In the genomic region with DNA sequence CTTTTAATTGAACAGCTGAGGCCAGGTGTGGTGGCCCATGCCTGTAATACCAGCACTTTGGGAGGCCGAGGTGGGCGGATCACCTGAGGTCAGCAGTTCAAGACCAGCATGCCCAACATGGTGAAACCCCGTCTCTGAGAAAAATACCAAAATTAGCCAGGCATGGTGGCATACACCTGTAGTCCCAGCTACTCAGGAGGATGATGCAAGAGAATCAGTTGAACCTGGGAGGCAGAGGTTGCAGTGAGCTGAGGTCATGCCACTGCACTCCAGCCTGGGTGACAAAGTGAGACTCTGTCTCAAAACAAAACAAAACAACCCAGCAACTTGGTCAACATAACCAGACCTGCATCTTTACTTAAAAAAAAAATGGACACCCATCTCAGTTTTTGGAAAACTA, we compare ENCODE assay signal across 14 cellular contexts. TPM values are rescaled to one million over a fixed set of nuclear protein-coding genes. Genes with fewer than 3 reads are reported as not detected.
A peak's percentile ranks its signal among the peaks of the same experiment; 100 is the strongest.
DNase-seq lines count a peak whose midpoint lies in the region; ATAC-seq, FAIRE-seq and TF ChIP-seq lines count a peak whose summit lies in the region.
"Not testable (repeated sequence)": the region's sequence is repeated elsewhere in the genome, so short reads cannot be mapped to it uniquely, and the experiment has no call there.
"Had no signal": no experiment of that assay in that cellular context is flagged by ENCODE, and none has a peak within 500 bp of the region (broad histone marks: within the 10 kb centered on the region; RNA-seq: fewer than 3 reads in every experiment).

No MANE protein-coding gene starts in this region.

- FAIRE-seq in HepG2 (lab: Jason Lieb, UNC), result not testable (repeated sequence)

- not testable (repeated sequence) for H3K9me3 Mint-ChIP-seq in WTC11

- TF ChIP-seq CTCF in HEK293 (tag by site-specific recombination; IDR thresholded peaks at IDR 0.05); Loucy (conservative IDR thresholded peaks at IDR 0.05; ENCODE audit: low read length); VCaP (conservative IDR thresholded peaks at IDR 0.05); WTC11 (IDR thresholded peaks at IDR 0.05); HepG2 (CRISPR knock-in tag; IDR thresholded peaks at IDR 0.05); liver (IDR thresholded peaks at IDR 0.05; ENCODE audit: low read depth, low read length, missing input control); parathyroid adenoma (IDR thresholded peaks at IDR 0.05): not testable (repeated sequence)

- H3K36me3 Mint-ChIP-seq in WTC11, result peaks cover 13% of the 10 kb centered on the region; the same call in 1 of the 2 replicates

- not testable (repeated sequence) for H3K9me2 ChIP-seq in Loucy (replicated peaks; ENCODE audit: low read depth, low read length)

- not testable (repeated sequence) for TF ChIP-seq EP300 in HepG2 (IDR thresholded peaks at IDR 0.05; ENCODE audit: low read depth in 2 of 2, low read length in 2 of 2); HepG2 (CRISPR knock-in tag; IDR thresholded peaks at IDR 0.05; ENCODE audit: borderline replicate concordance)

- H3K27me3 ChIP-seq in Loucy (ENCODE audit: insufficient read depth, low read length, poor library complexity, severe bottlenecking); HepG2 (ENCODE audit: control insufficient read depth in 1 of 2, insufficient read depth in 2 of 2, low read length in 2 of 2); liver (ENCODE audit: control insufficient read depth in 4 of 4, insufficient read depth in 4 of 4, low read length in 3 of 4); parathyroid adenoma (ENCODE audit: control insufficient read depth, insufficient read depth, low read length): not testable (repeated sequence)

- H3K9ac ChIP-seq in Loucy (ENCODE audit: low read depth, low read length, poor library complexity, severe bottlenecking); HepG2 (ENCODE audit: insufficient read depth, low read depth, low read length); liver (ENCODE audit: low read depth in 1 of 2, low read length in 2 of 2); parathyroid adenoma: not testable (repeated sequence)

- not testable (repeated sequence) for H4K20me1 ChIP-seq in Loucy (ENCODE audit: insufficient read depth, low read length, poor library complexity, severe bottlenecking); HepG2 (ENCODE audit: insufficient read depth, low read length)

- not testable (repeated sequence) for ATAC-seq in WTC11, Right ventricle myocardium inferior, HepG2

- not testable (repeated sequence) for TF ChIP-seq RAD21 in HepG2 (CRISPR knock-in tag; IDR thresholded peaks at IDR 0.05); liver (IDR thresholded peaks at IDR 0.05)

- not testable (repeated sequence) for H2AFZ ChIP-seq in Loucy (ENCODE audit: low read length); HepG2 (ENCODE audit: low read length); parathyroid adenoma

- H3K4me3 Mint-ChIP-seq in WTC11, result not testable (repeated sequence)

- CTCF ChIA-PET in HEK293 (lab: Yijun Ruan, JAX), result interaction anchor here (0.6 to 1.7 kb wide), 5 partner anchors 8 to 182 kb away, joined by 3 to 12 read pairs (median 5); partner anchors contain the start of gene IRGQ
- CTCF ChIA-PET in WTC11 (lab: Charles Lee), result interaction anchor here (0.8 to 8.3 kb wide), 3 partner anchors 8 to 65 kb away, joined by 3 to 53 read pairs (median 3); partner anchors contain the start of genes IRGQ and ZNF576
- CTCF ChIA-PET in HepG2 (lab: Yijun Ruan, JAX; ENCODE audit: low intra/inter-chr PET ratio, low total read pairs), result not testable (repeated sequence)

- H3K4me1 Mint-ChIP-seq in WTC11, result not testable (repeated sequence)

- not testable (repeated sequence) for H3K4me3 ChIP-seq in HEK293 (ENCODE audit: low read depth, low read length); Loucy (ENCODE audit: low read length, poor library complexity, severe bottlenecking); HepG2 (replicated peaks in 1 of 3; ENCODE audit: insufficient read depth in 1 of 3, low read depth in 2 of 3, low read length in 3 of 3); liver (ENCODE audit: low read depth in 1 of 3, low read length in 3 of 3); parathyroid adenoma (ENCODE audit: low read depth, low read length)

- not testable (repeated sequence) for H3K9me3 ChIP-seq in HEK293 (ENCODE audit: control insufficient read depth, insufficient read depth, low read depth, low read length); Loucy (ENCODE audit: insufficient read depth, low read depth, low read length); HepG2 (ENCODE audit: low read length); liver (ENCODE audit: control insufficient read depth in 4 of 4, low read length in 3 of 4); parathyroid adenoma (ENCODE audit: control insufficient read depth, low read length)

- DNase-seq in WTC11 (ENCODE audit: low spot score); HepG2 (ENCODE audit: low spot score): not testable (repeated sequence)
- DNase-seq in Right ventricle myocardium inferior (ENCODE audit: missing footprints), result peak; percentile 28

- peaks cover 31 to 49% of the 10 kb centered on the region in 2 experiments for H3K36me3 ChIP-seq in HEK293 (ENCODE audit: control insufficient read depth in 2 of 2, insufficient read depth in 1 of 2, low read length in 2 of 2)
- not testable (repeated sequence) for H3K36me3 ChIP-seq in Loucy (ENCODE audit: insufficient read depth, low read length); HepG2 (replicated peaks in 1 of 2; ENCODE audit: control insufficient read depth in 1 of 2, insufficient read depth in 2 of 2, low read length in 2 of 2); parathyroid adenoma (ENCODE audit: control insufficient read depth, insufficient read depth, low read length)
- H3K36me3 ChIP-seq in liver (ENCODE audit: control insufficient read depth in 4 of 4, insufficient read depth in 3 of 4, low read depth in 1 of 4, low read length in 3 of 4), result peaks cover 0 to 16% (median 0%) of the 10 kb centered on the region in 4 donors

- not testable (repeated sequence) for BruUV-seq in HepG2 (replicated peaks; lab: Mats Ljungman, UMichigan)

- H3K27me3 Mint-ChIP-seq in WTC11 (ENCODE audit: low read depth), result not testable (repeated sequence)

- TF ChIP-seq POLR2A in HepG2 (IDR thresholded peaks at IDR 0.05; ENCODE audit: insufficient read depth in 1 of 2, low read depth in 2 of 2, low read length in 2 of 2), result not testable (repeated sequence)

- POLR2A ChIA-PET in HEK293 (lab: Yijun Ruan, JAX), result interaction anchor here (1.0 to 1.6 kb wide), 2 partner anchors 9 to 81 kb away, joined by 3 to 6 read pairs; partner anchors contain the start of genes IRGQ and ZNF576
- POLR2A ChIA-PET in WTC11 (lab: Charles Lee); HepG2 (lab: Yijun Ruan, JAX): not testable (repeated sequence)

- peaks cover 60% of the 10 kb centered on the region for H3K79me2 ChIP-seq in Loucy (ENCODE audit: insufficient read depth, low read length)
- not testable (repeated sequence) for H3K79me2 ChIP-seq in HepG2 (ENCODE audit: insufficient read depth, low read length); parathyroid adenoma

- not testable (repeated sequence) for H3F3A ChIP-seq in Loucy (ENCODE audit: low read depth)

- in situ Hi-C loops in HepG2 (cut with HindIII; ENCODE audit: extremely low pct_ligation_motif_present, low pct_unique_long_range_greater_than_20kb), result not testable (repeated sequence)

- H3K27ac Mint-ChIP-seq in WTC11, result not testable (repeated sequence)

- peak overlapping the region; percentile 10 for H3K4me2 ChIP-seq in Loucy (ENCODE audit: low read depth, low read length, poor library complexity, severe bottlenecking)
- not testable (repeated sequence) for H3K4me2 ChIP-seq in HepG2 (ENCODE audit: low read depth, low read length); parathyroid adenoma (ENCODE audit: low read length)

- WGBS in HepG2 (ENCODE audit: low lambda C conversion rate), result no CpG with 5 or more reads among the region's 3 CpGs
- WGBS in liver, result 93% methylated on average over 3 of the region's 3 CpGs

- intact Hi-C loops in Right ventricle myocardium inferior (cut with DNase I); HepG2 (cut with micrococcal nuclease; ENCODE audit: unreplicated experiment): not testable (repeated sequence)

- not testable (repeated sequence) for H3K27ac ChIP-seq in HEK293 (ENCODE audit: extremely low read depth, low read depth, low read length); HepG2 (ENCODE audit: extremely low read length, insufficient read depth, low read length); liver (ENCODE audit: low read depth in 1 of 2, low read length in 2 of 2)
- H3K27ac ChIP-seq in VCaP, result peak overlapping the region; percentile 58
- peak overlapping the region; percentile 17 for H3K27ac ChIP-seq in parathyroid adenoma

- not testable (repeated sequence) for H3K4me1 ChIP-seq in HEK293 (ENCODE audit: control insufficient read depth, insufficient read depth, low read length)
- H3K4me1 ChIP-seq in Loucy (ENCODE audit: insufficient read depth, low read length, poor library complexity, severe bottlenecking), result peaks cover 37% of the 10 kb centered on the region
- H3K4me1 ChIP-seq in HepG2 (ENCODE audit: insufficient read depth, low read length), result peaks cover 26% of the 10 kb centered on the region
- peaks cover 3 to 12% (median 10%) of the 10 kb centered on the region in 4 donors for H3K4me1 ChIP-seq in liver (ENCODE audit: control insufficient read depth in 4 of 4, insufficient read depth in 4 of 4, low read length in 3 of 4)
- H3K4me1 ChIP-seq in parathyroid adenoma, result peaks cover 17% of the 10 kb centered on the region

RNA-seq across cellular contexts. Expression of gene IRGQ, which starts 8.9 kb away (rescaled TPM):
- 33.6 to 38.1 TPM (median 35.5 TPM) in 3 replicates for total RNA-seq in WTC11 (2021)
- total RNA-seq in Right ventricle myocardium inferior, result 16.2 TPM
- 12.4 and 16.5 TPM in 2 replicates for total RNA-seq in HepG2 (2016; rRNA removed; fragmentation: Illumina TruSeq; extraction: Trizol)
- 1.5 and 1.9 TPM in 2 replicates for total RNA-seq in HepG2 (2016; cell fraction: cytosol; rRNA removed; fragmentation: Illumina TruSeq; extraction: Trizol; ENCODE audit: low read depth)
- 12.6 and 15.2 TPM in 2 replicates for total RNA-seq in HepG2 (2016; cell fraction: insoluble cytoplasmic fraction; rRNA removed; fragmentation: Illumina TruSeq; extraction: Trizol)
- total RNA-seq in HepG2 (2016; cell fraction: membrane; rRNA removed; fragmentation: Illumina TruSeq; extraction: Trizol), result 5.6 and 6.3 TPM in 2 replicates
- 12.7 and 12.8 TPM in 2 replicates for total RNA-seq in HepG2 (2016; cell fraction: nucleus; rRNA removed; fragmentation: Illumina TruSeq; extraction: Trizol)
- polyA plus RNA-seq in HepG2 (2011; rRNA removed), result 11.4 and 11.6 TPM in 2 replicates
- 6.4 and 10.2 TPM in 2 replicates for polyA plus RNA-seq in HepG2 (2011; cell fraction: cytosol; rRNA removed)
- polyA plus RNA-seq in HepG2 (2011; cell fraction: nucleus; rRNA removed), result 11.8 and 12.3 TPM in 2 replicates
- polyA plus RNA-seq in HepG2 (2012), result 3.2 and 3.7 TPM in 2 replicates
- polyA plus RNA-seq in HepG2 (2016; cell fraction: cytosol; fragmentation: Illumina TruSeq; extraction: Trizol; ENCODE audit: low read depth), result 0.71 and 1.1 TPM in 2 replicates
- 9.0 and 10.3 TPM in 2 replicates for polyA plus RNA-seq in HepG2 (2016; cell fraction: insoluble cytoplasmic fraction; fragmentation: Illumina TruSeq; extraction: Trizol; ENCODE audit: low read depth)
- polyA plus RNA-seq in HepG2 (2016; cell fraction: membrane; fragmentation: Illumina TruSeq; extraction: Trizol; ENCODE audit: low read depth), result 2.1 and 2.5 TPM in 2 replicates
- polyA plus RNA-seq in HepG2 (2016; cell fraction: nucleus; fragmentation: Illumina TruSeq; extraction: Trizol; ENCODE audit: insufficient read depth, low read depth), result 17.0 and 18.2 TPM in 2 replicates
- polyA minus RNA-seq in HepG2 (2011; rRNA and poly(A)+ RNA removed; ENCODE audit: low replicate concordance), result 6.7 and 18.5 TPM in 2 replicates
- 10.1 and 13.1 TPM in 2 replicates for polyA minus RNA-seq in HepG2 (2011; cell fraction: cytosol; rRNA and poly(A)+ RNA removed)
- polyA minus RNA-seq in HepG2 (2011; cell fraction: nucleus; rRNA and poly(A)+ RNA removed), result 4.9 and 8.1 TPM in 2 replicates
- total RNA-seq in liver, result 10 to 100 TPM in 1 of 2 donors, 1 to 10 TPM in 1; 6.4 to 15.5 TPM
- 1 to 10 TPM; 2.8 to 4.0 TPM for polyA plus RNA-seq in liver

RNA-seq across cellular contexts. Expression of gene ZNF576, which starts 9.4 kb away (rescaled TPM):
- total RNA-seq in WTC11 (2021), result 15.9 to 18.5 TPM (median 16.5 TPM) in 3 replicates
- total RNA-seq in Right ventricle myocardium inferior, result 9.3 TPM
- total RNA-seq in HepG2 (2016; rRNA removed; fragmentation: Illumina TruSeq; extraction: Trizol), result 9.6 and 10.9 TPM in 2 replicates
- total RNA-seq in HepG2 (2016; cell fraction: cytosol; rRNA removed; fragmentation: Illumina TruSeq; extraction: Trizol; ENCODE audit: low read depth), result 8.7 and 10.4 TPM in 2 replicates
- 10.6 and 11.2 TPM in 2 replicates for total RNA-seq in HepG2 (2016; cell fraction: insoluble cytoplasmic fraction; rRNA removed; fragmentation: Illumina TruSeq; extraction: Trizol)
- 13.9 and 14.1 TPM in 2 replicates for total RNA-seq in HepG2 (2016; cell fraction: membrane; rRNA removed; fragmentation: Illumina TruSeq; extraction: Trizol)
- 6.6 and 7.0 TPM in 2 replicates for total RNA-seq in HepG2 (2016; cell fraction: nucleus; rRNA removed; fragmentation: Illumina TruSeq; extraction: Trizol)
- 7.2 and 10.2 TPM in 2 replicates for polyA plus RNA-seq in HepG2 (2011; rRNA removed)
- polyA plus RNA-seq in HepG2 (2011; cell fraction: cytosol; rRNA removed), result 7.1 and 9.5 TPM in 2 replicates
- polyA plus RNA-seq in HepG2 (2011; cell fraction: nucleus; rRNA removed), result 7.2 and 9.1 TPM in 2 replicates
- 4.1 and 5.6 TPM in 2 replicates for polyA plus RNA-seq in HepG2 (2012)
- polyA plus RNA-seq in HepG2 (2016; cell fraction: cytosol; fragmentation: Illumina TruSeq; extraction: Trizol; ENCODE audit: low read depth), result 11.9 and 12.6 TPM in 2 replicates
- polyA plus RNA-seq in HepG2 (2016; cell fraction: insoluble cytoplasmic fraction; fragmentation: Illumina TruSeq; extraction: Trizol; ENCODE audit: low read depth), result 12.1 and 13.5 TPM in 2 replicates
- polyA plus RNA-seq in HepG2 (2016; cell fraction: membrane; fragmentation: Illumina TruSeq; extraction: Trizol; ENCODE audit: low read depth), result 12.7 and 17.2 TPM in 2 replicates
- 8.1 and 10.1 TPM in 2 replicates for polyA plus RNA-seq in HepG2 (2016; cell fraction: nucleus; fragmentation: Illumina TruSeq; extraction: Trizol; ENCODE audit: insufficient read depth, low read depth)
- 10.5 and 15.9 TPM in 2 replicates for polyA minus RNA-seq in HepG2 (2011; rRNA and poly(A)+ RNA removed; ENCODE audit: low replicate concordance)
- polyA minus RNA-seq in HepG2 (2011; cell fraction: cytosol; rRNA and poly(A)+ RNA removed), result 3.5 and 5.6 TPM in 2 replicates
- polyA minus RNA-seq in HepG2 (2011; cell fraction: nucleus; rRNA and poly(A)+ RNA removed), result 10.2 and 14.8 TPM in 2 replicates
- total RNA-seq in liver, result 1 to 10 TPM; 6.9 to 7.1 TPM
- 10 to 100 TPM; 14.7 to 14.9 TPM for polyA plus RNA-seq in liver

RNA-seq across cellular contexts. Expression of gene PINLYP, which starts 11.4 kb away (rescaled TPM):
- total RNA-seq in WTC11 (2021) (6.4 to 11.3 TPM (median 10.6 TPM) in 3 replicates), Right ventricle myocardium inferior (2.2 TPM), HepG2 (2016; rRNA removed; fragmentation: Illumina TruSeq; extraction: Trizol) (0.24 TPM in 1 of 2 replicates, not detected in the other), liver (1 to 10 TPM in 1 of 2 donors, under 1 TPM in 1; 0.42 to 4.3 TPM)
- total RNA-seq in HepG2 (2016; cell fraction: cytosol; rRNA removed; fragmentation: Illumina TruSeq; extraction: Trizol; ENCODE audit: low read depth), result 0.53 TPM in 1 of 2 replicates, not detected in the other
- 0.26 TPM in 1 of 2 replicates, not detected in the other for total RNA-seq in HepG2 (2016; cell fraction: insoluble cytoplasmic fraction; rRNA removed; fragmentation: Illumina TruSeq; extraction: Trizol)
- total RNA-seq in HepG2 (2016; cell fraction: membrane; rRNA removed; fragmentation: Illumina TruSeq; extraction: Trizol), result 0.21 TPM in 1 of 2 replicates, not detected in the other
- total RNA-seq in HepG2 (2016; cell fraction: nucleus; rRNA removed; fragmentation: Illumina TruSeq; extraction: Trizol), result not detected in 2 replicates
- polyA plus RNA-seq in HepG2 (2011; rRNA removed) (0.20 and 0.21 TPM in 2 replicates), liver (under 1 TPM; 0.50 to 0.64 TPM)
- 0.18 and 0.24 TPM in 2 replicates for polyA plus RNA-seq in HepG2 (2011; cell fraction: cytosol; rRNA removed)
- 0.21 and 0.42 TPM in 2 replicates for polyA plus RNA-seq in HepG2 (2011; cell fraction: nucleus; rRNA removed)
- 0.23 and 0.27 TPM in 2 replicates for polyA plus RNA-seq in HepG2 (2012)
- polyA plus RNA-seq in HepG2 (2016; cell fraction: cytosol; fragmentation: Illumina TruSeq; extraction: Trizol; ENCODE audit: low read depth), result 0.16 TPM in 1 of 2 replicates, not detected in the other
- 0.53 TPM in 1 of 2 replicates, not detected in the other for polyA plus RNA-seq in HepG2 (2016; cell fraction: insoluble cytoplasmic fraction; fragmentation: Illumina TruSeq; extraction: Trizol; ENCODE audit: low read depth)
- not detected in 2 replicates for polyA plus RNA-seq in HepG2 (2016; cell fraction: membrane; fragmentation: Illumina TruSeq; extraction: Trizol; ENCODE audit: low read depth)
- polyA plus RNA-seq in HepG2 (2016; cell fraction: nucleus; fragmentation: Illumina TruSeq; extraction: Trizol; ENCODE audit: insufficient read depth, low read depth), result 0.52 and 1.4 TPM in 2 replicates
- polyA minus RNA-seq in HepG2 (2011; rRNA and poly(A)+ RNA removed; ENCODE audit: low replicate concordance), result 0.06 and 0.07 TPM in 2 replicates
- not detected in 2 replicates for polyA minus RNA-seq in HepG2 (2011; cell fraction: cytosol; rRNA and poly(A)+ RNA removed)
- polyA minus RNA-seq in HepG2 (2011; cell fraction: nucleus; rRNA and poly(A)+ RNA removed), result 0.13 TPM in 1 of 2 replicates, not detected in the other
- total RNA-seq: A172; Caco-2; CD4-positive, alpha-beta T cell; CD4-positive, CD25-positive, alpha-beta regulatory T cell had no signal

RNA-seq across cellular contexts. Expression of gene XRCC1, which starts 11.7 kb away (rescaled TPM):
- total RNA-seq in WTC11 (2021), result 46.5 to 50.8 TPM (median 48.3 TPM) in 3 replicates
- total RNA-seq in Right ventricle myocardium inferior, result 12.2 TPM
- 21.8 and 26.3 TPM in 2 replicates for total RNA-seq in HepG2 (2016; rRNA removed; fragmentation: Illumina TruSeq; extraction: Trizol)
- 6.7 and 8.5 TPM in 2 replicates for total RNA-seq in HepG2 (2016; cell fraction: cytosol; rRNA removed; fragmentation: Illumina TruSeq; extraction: Trizol; ENCODE audit: low read depth)
- 20.1 and 27.3 TPM in 2 replicates for total RNA-seq in HepG2 (2016; cell fraction: insoluble cytoplasmic fraction; rRNA removed; fragmentation: Illumina TruSeq; extraction: Trizol)
- 10.4 and 12.8 TPM in 2 replicates for total RNA-seq in HepG2 (2016; cell fraction: membrane; rRNA removed; fragmentation: Illumina TruSeq; extraction: Trizol)
- 15.2 and 17.3 TPM in 2 replicates for total RNA-seq in HepG2 (2016; cell fraction: nucleus; rRNA removed; fragmentation: Illumina TruSeq; extraction: Trizol)
- 24.7 and 28.7 TPM in 2 replicates for polyA plus RNA-seq in HepG2 (2011; rRNA removed)
- 21.1 and 30.4 TPM in 2 replicates for polyA plus RNA-seq in HepG2 (2011; cell fraction: cytosol; rRNA removed)
- polyA plus RNA-seq in HepG2 (2011; cell fraction: nucleus; rRNA removed), result 17.0 and 19.0 TPM in 2 replicates
- 22.3 and 28.4 TPM in 2 replicates for polyA plus RNA-seq in HepG2 (2012)
- 7.4 and 7.7 TPM in 2 replicates for polyA plus RNA-seq in HepG2 (2016; cell fraction: cytosol; fragmentation: Illumina TruSeq; extraction: Trizol; ENCODE audit: low read depth)
- 25.4 and 33.4 TPM in 2 replicates for polyA plus RNA-seq in HepG2 (2016; cell fraction: insoluble cytoplasmic fraction; fragmentation: Illumina TruSeq; extraction: Trizol; ENCODE audit: low read depth)
- 10.3 and 12.0 TPM in 2 replicates for polyA plus RNA-seq in HepG2 (2016; cell fraction: membrane; fragmentation: Illumina TruSeq; extraction: Trizol; ENCODE audit: low read depth)
- 29.4 and 29.9 TPM in 2 replicates for polyA plus RNA-seq in HepG2 (2016; cell fraction: nucleus; fragmentation: Illumina TruSeq; extraction: Trizol; ENCODE audit: insufficient read depth, low read depth)
- 30.5 and 32.9 TPM in 2 replicates for polyA minus RNA-seq in HepG2 (2011; rRNA and poly(A)+ RNA removed; ENCODE audit: low replicate concordance)
- polyA minus RNA-seq in HepG2 (2011; cell fraction: cytosol; rRNA and poly(A)+ RNA removed), result 16.2 and 18.3 TPM in 2 replicates
- polyA minus RNA-seq in HepG2 (2011; cell fraction: nucleus; rRNA and poly(A)+ RNA removed), result 12.6 and 14.9 TPM in 2 replicates
- total RNA-seq in liver, result 1 to 10 TPM; 3.6 to 9.8 TPM
- 1 to 10 TPM; 4.5 to 5.2 TPM for polyA plus RNA-seq in liver

RNA-seq across cellular contexts. Expression of gene SRRM5, which starts 24.9 kb away (rescaled TPM):
- total RNA-seq in WTC11 (2021), result 0.34 to 0.44 TPM (median 0.42 TPM) in 3 replicates
- 0.16 TPM for total RNA-seq in Right ventricle myocardium inferior
- 0.11 TPM in 1 of 2 replicates, not detected in the other for total RNA-seq in HepG2 (2016; rRNA removed; fragmentation: Illumina TruSeq; extraction: Trizol)
- total RNA-seq in HepG2 (2016; cell fraction: cytosol; rRNA removed; fragmentation: Illumina TruSeq; extraction: Trizol; ENCODE audit: low read depth), result not detected in 2 replicates
- total RNA-seq in HepG2 (2016; cell fraction: insoluble cytoplasmic fraction; rRNA removed; fragmentation: Illumina TruSeq; extraction: Trizol), result not detected in 2 replicates
- 0.06 TPM in 1 of 2 replicates, not detected in the other for total RNA-seq in HepG2 (2016; cell fraction: membrane; rRNA removed; fragmentation: Illumina TruSeq; extraction: Trizol)
- total RNA-seq in HepG2 (2016; cell fraction: nucleus; rRNA removed; fragmentation: Illumina TruSeq; extraction: Trizol), result 0.31 TPM in 1 of 2 replicates, not detected in the other
- 0.16 TPM in 2 replicates for polyA plus RNA-seq in HepG2 (2011; rRNA removed)
- 0.03 and 0.08 TPM in 2 replicates for polyA plus RNA-seq in HepG2 (2011; cell fraction: cytosol; rRNA removed)
- 0.61 and 0.79 TPM in 2 replicates for polyA plus RNA-seq in HepG2 (2011; cell fraction: nucleus; rRNA removed)
- 0.15 and 0.21 TPM in 2 replicates for polyA plus RNA-seq in HepG2 (2012)
- not detected in 2 replicates for polyA plus RNA-seq in HepG2 (2016; cell fraction: cytosol; fragmentation: Illumina TruSeq; extraction: Trizol; ENCODE audit: low read depth)
- polyA plus RNA-seq in HepG2 (2016; cell fraction: insoluble cytoplasmic fraction; fragmentation: Illumina TruSeq; extraction: Trizol; ENCODE audit: low read depth), result 0.10 and 0.12 TPM in 2 replicates
- polyA plus RNA-seq in HepG2 (2016; cell fraction: membrane; fragmentation: Illumina TruSeq; extraction: Trizol; ENCODE audit: low read depth), result 0.10 TPM in 2 replicates
- polyA plus RNA-seq in HepG2 (2016; cell fraction: nucleus; fragmentation: Illumina TruSeq; extraction: Trizol; ENCODE audit: insufficient read depth, low read depth), result 0.51 and 1.2 TPM in 2 replicates
- 0.18 and 0.23 TPM in 2 replicates for polyA minus RNA-seq in HepG2 (2011; rRNA and poly(A)+ RNA removed; ENCODE audit: low replicate concordance)
- polyA minus RNA-seq in HepG2 (2011; cell fraction: cytosol; rRNA and poly(A)+ RNA removed), result not detected in 2 replicates
- 0.39 and 0.50 TPM in 2 replicates for polyA minus RNA-seq in HepG2 (2011; cell fraction: nucleus; rRNA and poly(A)+ RNA removed)
- total RNA-seq in liver, result under 1 TPM; 0.08 to 0.09 TPM
- under 1 TPM; 0.07 to 0.09 TPM for polyA plus RNA-seq in liver
- total RNA-seq: A172, Daoy had no signal
- polyA plus RNA-seq: CD14-positive monocyte had no signal
